9 cellular contexts compared by ENCODE assay signal in genomic region chr15:98754283-98755022, GRCh38.
DNase-seq lines count a peak whose midpoint lies in the region; ATAC-seq and TF ChIP-seq lines count a peak whose summit lies in the region.
"Had no signal": no experiment of that assay in that cellular context is flagged by ENCODE, and none has a peak within 500 bp of the region (broad histone marks: within the 10 kb centered on the region; RNA-seq: fewer than 3 reads in every experiment).

No MANE protein-coding gene starts in this region.

- peak overlapping the region; percentile 86 for H3K27ac Mint-ChIP-seq in Calu3 (ENCODE audit: unreplicated experiment)
- peak overlapping the region; percentile 63 for H3K27ac Mint-ChIP-seq in progenitor cell of endocrine pancreas
- H3K27ac Mint-ChIP-seq in activated CD4-positive, alpha-beta memory T cell treated with anti-CD3 and anti-CD28 coated beads, Interleukin-2, amount 10 ng/mL, durations not matched to agents 7 days and 5 days = no peak overlapping the region

- no peaks in the 10 kb centered on the region for H3K9me3 ChIP-seq in RWPE2 (ENCODE audit: severe bottlenecking)

- peaks cover 19% of the 10 kb centered on the region for H3K4me1 Mint-ChIP-seq in Calu3 (ENCODE audit: low read depth, unreplicated experiment)
- H3K4me1 Mint-ChIP-seq in progenitor cell of endocrine pancreas (ENCODE audit: low read depth) = peaks cover 29% of the 10 kb centered on the region
- no peaks in the 10 kb centered on the region for H3K4me1 Mint-ChIP-seq in activated CD4-positive, alpha-beta memory T cell treated with anti-CD3 and anti-CD28 coated beads, Interleukin-2, amount 10 ng/mL, durations not matched to agents 7 days and 5 days

- POLR2A ChIA-PET in activated CD4-positive, alpha-beta memory T cell treated with anti-CD3 and anti-CD28 coated beads, Interleukin-2, amount 10 ng/mL, durations not matched to agents 7 days and 5 days (lab: Charles Lee) = no interaction called here

- peaks cover 50% of the 10 kb centered on the region for H3K4me1 ChIP-seq in RWPE2 (ENCODE audit: insufficient read depth, poor library complexity, severe bottlenecking)

- intact Hi-C loops in Calu3 (cut with micrococcal nuclease; ENCODE audit: unreplicated experiment) = no loop called here

- H3K36me3 Mint-ChIP-seq in Calu3 (ENCODE audit: insufficient read depth, unreplicated experiment) (peaks cover 5% of the 10 kb centered on the region), progenitor cell of endocrine pancreas (ENCODE audit: insufficient read depth) (no peaks in the 10 kb centered on the region)
- H3K36me3 Mint-ChIP-seq in activated CD4-positive, alpha-beta memory T cell treated with anti-CD3 and anti-CD28 coated beads, Interleukin-2, amount 10 ng/mL, durations not matched to agents 7 days and 5 days (ENCODE audit: low read depth) = no peaks in the 10 kb centered on the region

- H3K27me3 Mint-ChIP-seq in Calu3 (ENCODE audit: unreplicated experiment) (no peaks in the 10 kb centered on the region), progenitor cell of endocrine pancreas (no peaks in the 10 kb centered on the region)
- no peaks in the 10 kb centered on the region for H3K27me3 Mint-ChIP-seq in activated CD4-positive, alpha-beta memory T cell treated with anti-CD3 and anti-CD28 coated beads, Interleukin-2, amount 10 ng/mL, durations not matched to agents 7 days and 5 days

- peak overlapping the region; percentile 59 for H3K27ac ChIP-seq in RWPE2 (ENCODE audit: poor library complexity, severe bottlenecking)

- CTCF ChIA-PET in Calu3 (lab: Charles Lee) = interaction anchor here (1.1 to 1.2 kb wide), 2 partner anchors 26 to 97 kb away, joined by 3 read pairs; no protein-coding TSS in a partner anchor
- CTCF ChIA-PET in activated CD4-positive, alpha-beta memory T cell treated with anti-CD3 and anti-CD28 coated beads, Interleukin-2, amount 10 ng/mL, durations not matched to agents 7 days and 5 days (lab: Charles Lee) = interaction anchor here (1.6 kb wide), 1 partner anchor 128 kb away, joined by 5 read pairs; no protein-coding TSS in a partner anchor

- ATAC-seq in RWPE2 (ENCODE audit: low read depth) = peak; percentile 49
- no peak for ATAC-seq in HG02571 (IDR thresholded peaks at IDR 0.05; ENCODE audit: unreplicated experiment)

- no peaks in the 10 kb centered on the region for H3K9me3 Mint-ChIP-seq in Calu3 (ENCODE audit: low read depth, unreplicated experiment)
- no peaks in the 10 kb centered on the region for H3K9me3 Mint-ChIP-seq in progenitor cell of endocrine pancreas (ENCODE audit: low read depth)
- H3K9me3 Mint-ChIP-seq in activated CD4-positive, alpha-beta memory T cell treated with anti-CD3 and anti-CD28 coated beads, Interleukin-2, amount 10 ng/mL, durations not matched to agents 7 days and 5 days = no peaks in the 10 kb centered on the region

- BruUV-seq in Calu3 (replicated peaks; lab: Mats Ljungman, UMichigan) = no TSS peak

- H3K4me3 ChIP-seq in RWPE2 (ENCODE audit: severe bottlenecking) = peak overlapping the region; percentile 26

- DNase-seq in Calu3 (no peak), RWPE2 (ENCODE audit: low spot score) (no peak), fibroblast of peridontal ligament (ENCODE audit: extremely low read depth) (peak; percentile 50), progenitor cell of endocrine pancreas (ENCODE audit: low spot score, unreplicated experiment) (no peak), SHP77 treated with DMSO at 0.1 percent for 48 hours (lab: John Stamatoyannopoulos, UW) (no peak)
- DNase-seq in stimulated activated CD8-positive, alpha-beta memory T cell treated with anti-CD3 and anti-CD28 coated beads, Interleukin-4, amount 100 ng/mL, for 48 hours = no peak
- no peak for DNase-seq in activated CD4-positive, alpha-beta memory T cell treated with anti-CD3 and anti-CD28 coated beads, Interleukin-2, amount 10 ng/mL, durations not matched to agents 7 days and 5 days
- DNase-seq: activated CD4-positive, alpha-beta T cell treated with anti-CD3 and anti-CD28 coated beads for 1 hour had no signal

- no peaks in the 10 kb centered on the region for H3K36me3 ChIP-seq in RWPE2 (ENCODE audit: low read depth)

- H3K27me3 ChIP-seq in RWPE2 (ENCODE audit: insufficient read depth, poor library complexity, severe bottlenecking) = no peaks in the 10 kb centered on the region

- TF ChIP-seq CTCF in Calu3 (IDR thresholded peaks at IDR 0.05; ENCODE audit: unreplicated experiment) = no peak
- no peak for TF ChIP-seq CTCF in RWPE2 (IDR thresholded peaks at IDR 0.05; ENCODE audit: poor library complexity, severe bottlenecking)
- TF ChIP-seq CTCF in progenitor cell of endocrine pancreas (IDR thresholded peaks at IDR 0.05; ENCODE audit: unreplicated experiment) = no peak

- H3K4me3 Mint-ChIP-seq in Calu3 (ENCODE audit: low read depth, unreplicated experiment) (peak overlapping the region; percentile 76), progenitor cell of endocrine pancreas (ENCODE audit: low read depth) (no peak overlapping the region)
- no peak overlapping the region for H3K4me3 Mint-ChIP-seq in activated CD4-positive, alpha-beta memory T cell treated with anti-CD3 and anti-CD28 coated beads, Interleukin-2, amount 10 ng/mL, durations not matched to agents 7 days and 5 days
